Comparison of ENCODE assay signal across 13 cellular contexts in the genomic region with DNA sequence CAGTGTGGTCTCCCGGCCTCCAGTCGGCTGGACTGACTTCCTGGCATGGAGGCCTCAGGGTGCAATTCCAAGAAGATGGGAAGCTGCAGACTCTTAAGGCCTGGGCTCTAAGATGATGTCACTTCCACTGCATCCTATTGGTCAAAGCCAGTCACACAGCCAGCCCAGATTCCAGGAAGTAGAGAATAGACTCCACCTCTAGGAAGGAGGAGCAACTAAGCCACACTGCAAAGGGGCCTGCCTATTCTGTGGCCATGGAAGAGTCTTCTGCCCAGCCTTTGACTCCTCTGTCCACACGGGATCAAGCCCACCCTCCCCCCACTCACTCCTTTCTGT.
DNase-seq lines count a peak whose midpoint lies in the region; ATAC-seq, FAIRE-seq and TF ChIP-seq lines count a peak whose summit lies in the region.
"Had no signal": no experiment of that assay in that cellular context is flagged by ENCODE, and none has a peak within 500 bp of the region (broad histone marks: within the 10 kb centered on the region; RNA-seq: fewer than 3 reads in every experiment).

No MANE protein-coding gene starts in this region.

- DNase-seq in DMS 273 (lab: John Stamatoyannopoulos, UW; ENCODE audit: unreplicated experiment): peak; percentile 48
- no peak for DNase-seq in DMS 273 treated with DMSO at 0.1 percent for 48 hours (lab: John Stamatoyannopoulos, UW)
- DNase-seq in NB4 (ENCODE audit: low read depth): peak; percentile 57
- DNase-seq in WERI-Rb-1: peak; percentile 63
- DNase-seq in myocyte (ENCODE audit: low read depth): peak; percentile 56
- DNase-seq in GM19239 (ENCODE audit: insufficient read length, low spot score): no peak
- no peak for DNase-seq in Peyer's patch
- DNase-seq: NCI-H1092 treated with DMSO at 0.1 percent for 48 hours, T-cell had no signal

- no peaks in the 10 kb centered on the region for H3K27me3 ChIP-seq in WERI-Rb-1 (ENCODE audit: insufficient read depth, low read depth, severe bottlenecking)
- H3K27me3 ChIP-seq in Peyer's patch: no peaks in the 10 kb centered on the region
- H3K27me3 ChIP-seq: tibial nerve had no signal

- FAIRE-seq in GM19239 (lab: Jason Lieb, UNC): no peak

- H3K27ac ChIP-seq in WERI-Rb-1 (peak overlapping the region; percentile 88), Peyer's patch (no peak overlapping the region)
- H3K27ac ChIP-seq: 22Rv1, coronary artery, tibial nerve had no signal

- TF ChIP-seq POLR2A in NB4 (IDR thresholded peaks at IDR 0.05; ENCODE audit: extremely low read depth, insufficient read length) (no peak), Peyer's patch (IDR thresholded peaks at IDR 0.05) (no peak)

- no peak for ATAC-seq in GM18858 (IDR thresholded peaks at IDR 0.05; ENCODE audit: unreplicated experiment)
- ATAC-seq: T-cell had no signal

- no peak for TF ChIP-seq CTCF in NB4 (IDR thresholded peaks at IDR 0.05; ENCODE audit: low read depth, low read length)
- TF ChIP-seq CTCF in WERI-Rb-1 (IDR thresholded peaks at IDR 0.05; ENCODE audit: low read depth, low read length): no peak
- no peak for TF ChIP-seq CTCF in Peyer's patch (IDR thresholded peaks at IDR 0.05)

- H3K4me3 ChIP-seq in NB4 (ENCODE audit: low read depth, low read length) (no peak overlapping the region), WERI-Rb-1 (ENCODE audit: low read depth, low read length) (no peak overlapping the region), Peyer's patch (no peak overlapping the region)
- H3K4me3 ChIP-seq: coronary artery, tibial nerve had no signal

- H3K36me3 ChIP-seq in WERI-Rb-1: no peaks in the 10 kb centered on the region
- no peaks in the 10 kb centered on the region for H3K36me3 ChIP-seq in Peyer's patch
- H3K36me3 ChIP-seq: tibial nerve had no signal

- H3K9me3 ChIP-seq in WERI-Rb-1 (ENCODE audit: severe bottlenecking) (peaks cover 13% of the 10 kb centered on the region), Peyer's patch (no peaks in the 10 kb centered on the region)

- no peaks in the 10 kb centered on the region for H3K4me1 ChIP-seq in Peyer's patch

Comparison
In these comparisons a context has a peak if more than half of its experiments do, and no peak if none do; other contexts are left out.
1. DNase-seq: peak in DMS 273 (single experiment), NB4 (single experiment), WERI-Rb-1 (single experiment) and myocyte (single experiment); none in DMS 273 treated with DMSO at 0.1 percent for 48 hours (single experiment), GM19239 (single experiment) and Peyer's patch (0 of 3).